17 cellular contexts compared by ENCODE assay signal in the genomic region with DNA sequence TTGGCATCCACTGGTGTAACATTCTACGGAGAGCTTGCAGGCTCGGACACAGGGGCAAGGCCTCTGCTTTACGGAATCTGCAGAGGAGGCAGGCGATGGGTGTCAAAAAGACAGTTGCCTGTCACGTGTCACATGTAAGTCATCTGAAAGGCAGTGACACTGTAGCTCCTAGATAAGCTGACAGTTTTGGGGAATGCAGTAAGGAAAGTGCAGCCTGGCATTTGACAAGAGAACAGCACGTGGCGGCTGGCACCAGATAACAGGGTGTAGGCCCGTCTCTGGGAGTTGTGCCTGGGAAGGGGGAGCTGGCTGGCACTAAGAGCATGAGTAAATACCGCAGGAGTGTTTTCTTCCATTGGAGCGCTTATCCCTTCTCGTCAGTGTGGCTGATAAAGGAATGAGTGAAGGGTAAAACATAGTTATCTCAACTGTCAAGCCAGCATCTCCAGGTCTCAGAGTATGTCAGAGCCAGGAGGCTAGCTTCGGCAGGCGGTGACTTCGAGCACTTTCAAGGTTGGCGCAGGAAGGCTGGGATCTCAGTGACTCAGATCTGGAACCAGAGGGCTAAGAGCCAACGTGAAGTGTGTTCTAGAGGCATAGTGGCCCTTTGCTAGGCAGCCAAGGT.
"Had no signal": no experiment of that assay in that cellular context is flagged by ENCODE, and none has a peak within 500 bp of the region (broad histone marks: within the 10 kb centered on the region; RNA-seq: fewer than 3 reads in every experiment).

No MANE protein-coding gene starts in this region.

- H3K4me3 ChIP-seq: coronary artery, esophagus squamous epithelium, tibial nerve had no signal

- H3K4me1 Mint-ChIP-seq: activated CD4-positive, alpha-beta memory T cell treated with anti-CD3 and anti-CD28 coated beads, Interleukin-2, amount 10 ng/mL, durations not matched to agents 7 days and 5 days; naive B cell; stimulated activated naive B cell treated with anti-CD40 and anti-IgM and Interleukin-4, amounts not matched to agents 10 μg/mL and 1 μg/mL and 100 μg/mL, for 72 hours; T-cell had no signal

- H3K9me3 ChIP-seq: esophagus squamous epithelium, neutrophil, tibial nerve had no signal

- H3K9me3 Mint-ChIP-seq: activated CD4-positive, alpha-beta memory T cell treated with anti-CD3 and anti-CD28 coated beads, Interleukin-2, amount 10 ng/mL, durations not matched to agents 7 days and 5 days; activated T-cell treated with anti-CD3 and anti-CD28 coated beads, Interleukin-2, amount 50 U/mL, for 4 hours; naive B cell; stimulated activated naive B cell treated with anti-CD40 and anti-IgM and Interleukin-4, amounts not matched to agents 10 μg/mL and 1 μg/mL and 100 μg/mL, for 72 hours; T-cell had no signal

- H3K27me3 ChIP-seq: esophagus squamous epithelium, neutrophil, tibial nerve had no signal

- H3K4me3 Mint-ChIP-seq: activated CD4-positive, alpha-beta memory T cell treated with anti-CD3 and anti-CD28 coated beads, Interleukin-2, amount 10 ng/mL, durations not matched to agents 7 days and 5 days; activated T-cell treated with anti-CD3 and anti-CD28 coated beads, Interleukin-2, amount 50 U/mL, for 4 hours; naive B cell; stimulated activated naive B cell treated with anti-CD40 and anti-IgM and Interleukin-4, amounts not matched to agents 10 μg/mL and 1 μg/mL and 100 μg/mL, for 72 hours; T-cell had no signal

- H3K27ac Mint-ChIP-seq: activated CD4-positive, alpha-beta memory T cell treated with anti-CD3 and anti-CD28 coated beads, Interleukin-2, amount 10 ng/mL, durations not matched to agents 7 days and 5 days; stimulated activated naive B cell treated with anti-CD40 and anti-IgM and Interleukin-4, amounts not matched to agents 10 μg/mL and 1 μg/mL and 100 μg/mL, for 72 hours; T-cell had no signal

- H3K27me3 Mint-ChIP-seq: activated CD4-positive, alpha-beta memory T cell treated with anti-CD3 and anti-CD28 coated beads, Interleukin-2, amount 10 ng/mL, durations not matched to agents 7 days and 5 days; naive B cell; stimulated activated naive B cell treated with anti-CD40 and anti-IgM and Interleukin-4, amounts not matched to agents 10 μg/mL and 1 μg/mL and 100 μg/mL, for 72 hours; T-cell had no signal

- H3K27ac ChIP-seq: coronary artery, esophagus squamous epithelium, neutrophil, tibial nerve, WERI-Rb-1 had no signal

- ATAC-seq: activated T-cell treated with anti-CD3 and anti-CD28 coated beads, Interleukin-2, amount 50 U/mL, for 4 hours; stimulated activated naive B cell treated with anti-CD40 and anti-IgM and Interleukin-4, amounts not matched to agents 10 μg/mL and 1 μg/mL and 100 μg/mL, for 72 hours; T-cell had no signal

- H3K4me1 ChIP-seq: esophagus squamous epithelium, tibial nerve had no signal

- H3K36me3 ChIP-seq: neutrophil, WERI-Rb-1 had no signal

- DNase-seq: activated CD4-positive, alpha-beta memory T cell treated with anti-CD3 and anti-CD28 coated beads, Interleukin-2, amount 10 ng/mL, durations not matched to agents 7 days and 5 days; activated CD4-positive, alpha-beta T cell treated with anti-CD3 and anti-CD28 coated beads for 4 hours; activated effector memory CD4-positive, alpha-beta T cell treated with Interleukin-2 at 50 U/mL for 16 hours; activated naive CD4-positive, alpha-beta T cell treated with anti-CD3 and anti-CD28 coated beads, Interleukin-2, amount 50 U/mL, for 16 hours; activated T-cell treated with anti-CD3 and anti-CD28 coated beads, Interleukin-2, amount 50 U/mL, for 4 hours; esophagus squamous epithelium; kidney glomerular epithelial cell; naive B cell; retina; stimulated activated CD4-positive, alpha-beta T cell treated with anti-CD3 and anti-CD28 coated beads, Interleukin-4, amount 100 ng/mL, for 1 hour; stimulated activated naive B cell treated with anti-CD40 and anti-IgM and Interleukin-4, amounts not matched to agents 10 μg/mL and 1 μg/mL and 100 μg/mL, for 72 hours; T-cell; T-helper 9 cell; WERI-Rb-1 had no signal
